In the genomic region with DNA sequence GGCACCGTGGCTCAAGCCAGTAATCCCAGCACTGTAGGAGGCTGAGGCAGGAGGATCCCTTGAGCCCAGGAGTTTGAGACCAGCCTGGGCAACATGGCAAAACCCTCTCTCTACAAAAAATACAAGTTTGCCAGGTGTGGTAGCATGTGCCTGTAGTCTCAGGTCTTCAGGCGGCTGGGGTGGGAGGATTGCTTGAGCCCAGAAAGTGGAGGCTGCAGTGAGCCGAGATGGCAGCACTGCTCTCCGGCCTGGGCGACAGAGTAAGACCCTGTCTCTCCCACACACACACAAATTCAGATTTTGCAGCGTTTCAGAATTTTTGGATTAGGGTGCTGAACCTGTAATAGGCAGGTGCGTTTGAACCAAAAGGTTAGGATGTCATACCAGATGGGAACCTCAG, we compare ENCODE assay signal across 1 cellular context.
TF ChIP-seq lines count a peak whose summit lies in the region.

No MANE protein-coding gene starts in this region.

TF ChIP-seq in GM12878, 131 proteins besides CTCF, POLR2A, EP300 and RAD21:
- TF ChIP-seq MYB (IDR thresholded peaks at IDR 0.05; ENCODE audit: borderline replicate concordance, low read depth, low read length) (no peak), BRCA1 (IDR thresholded peaks at IDR 0.05; ENCODE audit: low read depth, low read length) (no peak), SMARCA5 (IDR thresholded peaks at IDR 0.05) (no peak), BACH1 (IDR thresholded peaks at IDR 0.05; ENCODE audit: borderline replicate concordance) (no peak), FOS (IDR thresholded peaks at IDR 0.05; ENCODE audit: borderline replicate concordance, extremely low read depth, insufficient read length) (no peak), GATAD2B (conservative IDR thresholded peaks at IDR 0.05; ENCODE audit: low read depth) (no peak), DPF2 (IDR thresholded peaks at IDR 0.05) (no peak), POLR2AphosphoS2 (IDR thresholded peaks at IDR 0.05; ENCODE audit: low read depth, low read length) (0 out of 2 replicates have a peak, but pooled peaks have one; percentile 50)
